ENCODE assay signal across 25 cellular contexts in the genomic region with DNA sequence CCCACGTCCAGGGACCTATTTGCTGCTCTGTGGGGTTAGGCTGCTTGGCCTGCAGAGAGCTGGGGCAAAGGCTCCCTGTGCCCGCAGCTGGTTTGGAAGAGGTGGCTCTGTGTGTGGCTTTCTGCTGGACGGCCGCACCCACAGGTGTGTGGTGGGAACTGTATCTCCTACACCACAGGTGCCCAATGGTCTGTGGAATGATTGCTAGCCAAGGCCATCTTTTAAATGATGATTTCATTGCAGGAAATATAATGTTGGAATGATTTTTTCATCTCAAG.
DNase-seq lines count a peak whose midpoint lies in the region; ATAC-seq, FAIRE-seq and TF ChIP-seq lines count a peak whose summit lies in the region.
"Had no signal": no experiment of that assay in that cellular context is flagged by ENCODE, and none has a peak within 500 bp of the region (broad histone marks: within the 10 kb centered on the region; RNA-seq: fewer than 3 reads in every experiment).

No MANE protein-coding gene starts in this region.

- no peak for TF ChIP-seq CTCF in kidney (IDR thresholded peaks at IDR 0.05; ENCODE audit: borderline replicate concordance, extremely low read depth, insufficient read depth)
- no peak for TF ChIP-seq CTCF in upper lobe of right lung (IDR thresholded peaks at IDR 0.05)
- TF ChIP-seq CTCF in GM23338 (conservative IDR thresholded peaks at IDR 0.05; ENCODE audit: low read depth in 2 of 2) = no peak

- H3K4me3 ChIP-seq in kidney (ENCODE audit: low read length in 2 of 2) (no peak overlapping the region), upper lobe of right lung (no peak overlapping the region), GM23338 (no peak overlapping the region)
- H3K4me3 ChIP-seq: A549, GM23248, HAP-1, PC-9 had no signal

- H3K79me2 ChIP-seq in GM23338 (replicated peaks; ENCODE audit: insufficient read depth) = no peaks in the 10 kb centered on the region

- H3F3A ChIP-seq in GM23338 (replicated peaks; ENCODE audit: low read depth) = no peaks in the 10 kb centered on the region

- no peak for ATAC-seq in sciatic nerve
- ATAC-seq in upper lobe of right lung = no peak
- no peak for ATAC-seq in GM23338
- ATAC-seq: A549 had no signal

- no peak overlapping the region for H2AFZ ChIP-seq in GM23338
- H2AFZ ChIP-seq: GM23248, PC-9 had no signal

- no peaks in the 10 kb centered on the region for H3K36me3 Mint-ChIP-seq in GM23338 (ENCODE audit: low read depth)
- H3K36me3 Mint-ChIP-seq: CD14-positive monocyte, IgD-negative memory B cell had no signal

- H3K9me3 Mint-ChIP-seq in GM23338 = no peaks in the 10 kb centered on the region

- FAIRE-seq in kidney (lab: Jason Lieb, UNC) = no peak
- FAIRE-seq in urothelium cell line (lab: Jason Lieb, UNC) = no peak
- FAIRE-seq: A549, D721Med, GM18507, HTR-8/SVneo had no signal

- peak; percentile 50 for DNase-seq in activated effector memory CD4-positive, alpha-beta T cell treated with anti-CD3 and anti-CD28 coated beads, Interleukin-2, amount 50 U/mL, for 16 hours
- no peak for DNase-seq in activated effector memory CD4-positive, alpha-beta T cell treated with Interleukin-2 at 50 U/mL for 16 hours
- DNase-seq in kidney = peak; percentile 24
- peak; percentile 37 for DNase-seq in sciatic nerve (ENCODE audit: low spot score)
- DNase-seq in upper lobe of right lung = peak; percentile 34
- no peak for DNase-seq in GM23338 (ENCODE audit: low spot score)
- no peak for DNase-seq in urothelium cell line (ENCODE audit: low spot score)
- DNase-seq: DMS53, GDM1, GM23248, NCI-H1105, NCI-H226, NCI-H510A treated with DMSO at 0.1 percent for 48 hours, NCI-H748 treated with DMSO at 0.1 percent for 48 hours, PC-9, RPMI8226, SHP77 had no signal

- H3K4me2 ChIP-seq in GM23338 = no peak overlapping the region
- H3K4me2 ChIP-seq: A549, PC-9 had no signal

- H3K9me3 ChIP-seq in kidney (ENCODE audit: control insufficient read depth in 1 of 2, low read length in 2 of 2) = no peaks in the 10 kb centered on the region
- no peaks in the 10 kb centered on the region for H3K9me3 ChIP-seq in upper lobe of right lung
- H3K9me3 ChIP-seq: A549, HAP-1 had no signal

- H3K4me1 Mint-ChIP-seq in GM23338 = peaks cover 3% of the 10 kb centered on the region; the same call in 1 of the 3 replicates
- H3K4me1 Mint-ChIP-seq: B cell, CD14-positive monocyte, IgD-negative memory B cell had no signal

- no peaks in the 10 kb centered on the region for H3K27me3 ChIP-seq in upper lobe of right lung
- H3K27me3 ChIP-seq in GM23338 (ENCODE audit: insufficient read depth) = no peaks in the 10 kb centered on the region

- H4K20me1 ChIP-seq in GM23338 (replicated peaks; ENCODE audit: insufficient read depth) = no peaks in the 10 kb centered on the region

- H3K4me3 Mint-ChIP-seq in GM23338 = no peak overlapping the region
- H3K4me3 Mint-ChIP-seq: B cell, CD14-positive monocyte, IgD-negative memory B cell had no signal

- intact Hi-C loops in kidney (cut with DNase I) (no loop called here), sciatic nerve (cut with DNase I) (no loop called here), upper lobe of right lung (cut with DNase I) (no loop called here)

- H3K4me1 ChIP-seq in kidney (ENCODE audit: control insufficient read depth in 1 of 2, insufficient read depth in 1 of 2, low read depth in 1 of 2, low read length in 2 of 2) (no peaks in the 10 kb centered on the region), upper lobe of right lung (no peaks in the 10 kb centered on the region), GM23338 (ENCODE audit: insufficient read depth) (no peaks in the 10 kb centered on the region)
- H3K4me1 ChIP-seq: A549, HAP-1 had no signal

- H3K27ac ChIP-seq in kidney (ENCODE audit: low read depth in 2 of 2, low read length in 2 of 2) (no peak overlapping the region), upper lobe of right lung (no peak overlapping the region), GM23338 (ENCODE audit: low read depth) (no peak overlapping the region)
- H3K27ac ChIP-seq: A549, GM23248, PC-9 had no signal

- H3K27me3 Mint-ChIP-seq in GM23338 (ENCODE audit: insufficient read depth, low read depth, poor library complexity) = peaks cover 6% of the 10 kb centered on the region

- H3K27ac Mint-ChIP-seq in GM23338 = no peak overlapping the region
- H3K27ac Mint-ChIP-seq: B cell, IgD-negative memory B cell had no signal

- no peak overlapping the region for H3K9ac ChIP-seq in kidney (ENCODE audit: low read length in 2 of 2)
- H3K9ac ChIP-seq: GM23248 had no signal

- H3K9me2 ChIP-seq in GM23338 (ENCODE audit: insufficient read depth) = no peaks in the 10 kb centered on the region

- H3K36me3 ChIP-seq in kidney (ENCODE audit: control insufficient read depth in 1 of 2, insufficient read depth in 2 of 2, low read length in 2 of 2) (no peaks in the 10 kb centered on the region), upper lobe of right lung (no peaks in the 10 kb centered on the region), GM23338 (ENCODE audit: insufficient read depth) (no peaks in the 10 kb centered on the region)
- H3K36me3 ChIP-seq: HAP-1 had no signal

TF ChIP-seq in GM23338, 12 proteins besides CTCF, POLR2A, EP300 and RAD21:
- TF ChIP-seq NANOG (IDR thresholded peaks at IDR 0.05; ENCODE audit: borderline replicate concordance) (no peak), EZH2phosphoT487 (IDR thresholded peaks at IDR 0.05; ENCODE audit: unreplicated experiment) (no peak), STAT1 (IDR thresholded peaks at IDR 0.05; ENCODE audit: unreplicated experiment) (no peak), ZNF331 (CRISPR knock-in tag; IDR thresholded peaks at IDR 0.05; ENCODE audit: low read depth) (no peak), POLR2AphosphoS5 (IDR thresholded peaks at IDR 0.05; ENCODE audit: low read depth) (no peak), JUNB (IDR thresholded peaks at IDR 0.05; ENCODE audit: unreplicated experiment) (no peak), CREB1 (CRISPR knock-in tag; IDR thresholded peaks at IDR 0.05; ENCODE audit: low read depth) (no peak), ZNF114 (CRISPR knock-in tag; IDR thresholded peaks at IDR 0.05) (no peak)
- TF ChIP-seq, protein P1, sequence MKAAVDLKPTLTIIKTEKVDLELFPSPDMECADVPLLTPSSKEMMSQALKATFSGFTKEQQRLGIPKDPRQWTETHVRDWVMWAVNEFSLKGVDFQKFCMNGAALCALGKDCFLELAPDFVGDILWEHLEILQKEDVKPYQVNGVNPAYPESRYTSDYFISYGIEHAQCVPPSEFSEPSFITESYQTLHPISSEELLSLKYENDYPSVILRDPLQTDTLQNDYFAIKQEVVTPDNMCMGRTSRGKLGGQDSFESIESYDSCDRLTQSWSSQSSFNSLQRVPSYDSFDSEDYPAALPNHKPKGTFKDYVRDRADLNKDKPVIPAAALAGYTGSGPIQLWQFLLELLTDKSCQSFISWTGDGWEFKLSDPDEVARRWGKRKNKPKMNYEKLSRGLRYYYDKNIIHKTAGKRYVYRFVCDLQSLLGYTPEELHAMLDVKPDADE (IDR thresholded peaks at IDR 0.05) = no peak

Comparison
In these comparisons a context has a peak if more than half of its experiments do, and no peak if none do; other contexts are left out.
1. DNase-seq: peak in activated effector memory CD4-positive, alpha-beta T cell treated with anti-CD3 and anti-CD28 coated beads, Interleukin-2, amount 50 U/mL, for 16 hours (single experiment), kidney (single experiment), sciatic nerve (single experiment) and upper lobe of right lung (single experiment); none in activated effector memory CD4-positive, alpha-beta T cell treated with Interleukin-2 at 50 U/mL for 16 hours (single experiment), GM23338 (single experiment) and urothelium cell line (single experiment).